8 cellular contexts compared by ENCODE assay signal in the genomic region with DNA sequence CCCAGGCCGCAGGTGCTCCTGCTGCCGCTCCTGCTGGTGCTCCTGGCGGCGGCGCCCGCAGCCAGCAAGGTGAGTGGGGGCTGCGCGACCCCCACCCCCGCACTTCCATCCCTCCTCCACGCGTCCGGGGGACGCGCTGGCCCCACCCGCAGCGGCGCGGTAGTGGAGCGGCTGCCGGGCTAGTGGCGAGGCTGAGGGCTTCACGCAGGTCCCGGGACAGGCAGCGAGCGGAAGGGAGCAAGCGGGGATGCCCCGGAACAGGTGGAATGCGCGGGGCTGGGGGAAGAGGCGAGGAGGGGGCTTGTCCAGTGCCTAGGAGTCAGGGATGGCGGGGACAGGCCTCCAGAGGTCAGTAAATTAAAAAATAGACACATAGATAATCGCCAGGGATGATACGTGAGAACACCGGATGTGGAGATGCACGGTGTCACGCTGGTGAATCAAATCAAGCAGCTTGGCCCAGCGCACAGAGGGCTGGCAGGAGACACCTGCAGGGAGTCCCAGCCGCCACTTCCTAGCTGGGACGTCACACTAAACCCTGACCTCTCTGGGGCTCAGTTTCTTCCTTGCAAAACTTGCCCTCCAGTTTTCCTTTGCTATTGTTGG. TPM values are rescaled to one million over a fixed set of nuclear protein-coding genes. Genes with fewer than 3 reads are reported as not detected.
DNase-seq lines count a peak whose midpoint lies in the region; ATAC-seq and TF ChIP-seq lines count a peak whose summit lies in the region.

No MANE protein-coding gene starts in this region.

- H4K20me1 ChIP-seq in OCI-LY7 (ENCODE audit: insufficient read depth, low read length) (no peaks in the 10 kb centered on the region), neural progenitor cell (ENCODE audit: low read depth) (no peaks in the 10 kb centered on the region)

- no peak overlapping the region for H3K27ac Mint-ChIP-seq in neural progenitor cell

- peak overlapping the region; percentile 82 for H3K4me3 Mint-ChIP-seq in neural progenitor cell

- 2% methylated on average over 21 of the region's 39 CpGs for WGBS in esophagus muscularis mucosa

- no peaks in the 10 kb centered on the region for H3K36me3 ChIP-seq in OCI-LY7 (ENCODE audit: insufficient read depth, low read length)
- H3K36me3 ChIP-seq in esophagus muscularis mucosa, result no peaks in the 10 kb centered on the region
- no peaks in the 10 kb centered on the region for H3K36me3 ChIP-seq in neural progenitor cell

- no peak for TF ChIP-seq EP300 in esophagus muscularis mucosa (IDR thresholded peaks at IDR 0.05)

- CTCF ChIA-PET in OCI-LY7 (lab: Charles Lee; ENCODE audit: unreplicated experiment), result no interaction called here

- no peaks in the 10 kb centered on the region for H3K79me2 ChIP-seq in OCI-LY7 (ENCODE audit: insufficient read depth, low read depth, low read length)
- no peaks in the 10 kb centered on the region for H3K79me2 ChIP-seq in neural progenitor cell (ENCODE audit: low read depth)

- intact Hi-C loops in OCI-LY7 (cut with micrococcal nuclease; ENCODE audit: unreplicated experiment) (loop anchor here (10.0 kb wide), 1 partner anchor 160 kb away; the partner anchor contains the start of gene MFF), esophagus muscularis mucosa (cut with DNase I) (no loop called here)

- DNase-seq in 8988T (peak; percentile 33), OCI-LY7 (ENCODE audit: low spot score) (peak; percentile 63), esophagus muscularis mucosa (ENCODE audit: extremely low spot score) (peak; percentile 90), neural progenitor cell (ENCODE audit: low spot score) (peak; percentile 52), inferior parietal cortex (ENCODE audit: extremely low spot score) (no peak), AG08395 (ENCODE audit: low spot score) (no peak)

- H3K36me3 Mint-ChIP-seq in neural progenitor cell, result no peaks in the 10 kb centered on the region

- H3K4me1 ChIP-seq in OCI-LY7 (ENCODE audit: insufficient read depth, low read length, poor library complexity, severe bottlenecking) (peaks cover 11% of the 10 kb centered on the region), esophagus muscularis mucosa (peaks cover 14 to 21% (median 20%) of the 10 kb centered on the region in 4 donors), neural progenitor cell (no peaks in the 10 kb centered on the region)

- H3K4me3 ChIP-seq in OCI-LY7 (ENCODE audit: low read depth, low read length, poor library complexity, severe bottlenecking), result peak overlapping the region; percentile 64
- H3K4me3 ChIP-seq in esophagus muscularis mucosa, result peak overlapping the region; percentile 48 to 61 (median 54)
- H3K4me3 ChIP-seq in neural progenitor cell, result peak overlapping the region; percentile 71

- POLR2A ChIA-PET in OCI-LY7 (lab: Charles Lee), result interaction anchor here (0.7 kb wide), 1 partner anchor 9 kb away, joined by 3 read pairs; no protein-coding TSS in a partner anchor

- H3K9me3 ChIP-seq in OCI-LY7 (ENCODE audit: low read length) (no peaks in the 10 kb centered on the region), esophagus muscularis mucosa (peaks cover 0 to 10% (median 8%) of the 10 kb centered on the region in 4 donors), neural progenitor cell (ENCODE audit: low read depth) (no peaks in the 10 kb centered on the region)

- TF ChIP-seq CTCF in OCI-LY7 (conservative IDR thresholded peaks at IDR 0.05; ENCODE audit: low read length) (no peak), esophagus muscularis mucosa (IDR thresholded peaks at IDR 0.05) (no peak), neural progenitor cell (IDR thresholded peaks at IDR 0.05) (no peak)

- no peak overlapping the region for H3K9ac ChIP-seq in neural progenitor cell

- no peak for TF ChIP-seq POLR2A in esophagus muscularis mucosa (IDR thresholded peaks at IDR 0.05; ENCODE audit: low read depth)

- peaks cover 4% of the 10 kb centered on the region for H3K4me1 Mint-ChIP-seq in neural progenitor cell

- peak overlapping the region; percentile 78 for H3K4me2 ChIP-seq in OCI-LY7 (ENCODE audit: low read length)
- H3K4me2 ChIP-seq in neural progenitor cell, result peak overlapping the region; percentile 97

- peak overlapping the region; percentile 72 for H2AFZ ChIP-seq in OCI-LY7 (ENCODE audit: low read length)
- peak overlapping the region; percentile 97 for H2AFZ ChIP-seq in neural progenitor cell (replicated peaks)

- H3K9me3 Mint-ChIP-seq in neural progenitor cell, result peaks cover 4% of the 10 kb centered on the region

- peaks cover 44% of the 10 kb centered on the region for H3K27me3 Mint-ChIP-seq in neural progenitor cell (ENCODE audit: insufficient read depth, low read depth)

- no peaks in the 10 kb centered on the region for H3F3A ChIP-seq in neural progenitor cell (ENCODE audit: low read depth)

- H3K27ac ChIP-seq in OCI-LY7 (ENCODE audit: low read depth, low read length, poor library complexity, severe bottlenecking) (no peak overlapping the region), esophagus muscularis mucosa (replicated peaks in 1 of 4) (peak overlapping the region; percentile 37 to 73 (median 65)), neural progenitor cell (no peak overlapping the region)

- ATAC-seq in GM18498 (IDR thresholded peaks at IDR 0.05; ENCODE audit: unreplicated experiment) (peak; percentile 62), HG02763 (IDR thresholded peaks at IDR 0.05; ENCODE audit: unreplicated experiment) (peak; percentile 56)

- H3K27me3 ChIP-seq in esophagus muscularis mucosa (peaks cover 0 to 64% (median 17%) of the 10 kb centered on the region in 4 donors), neural progenitor cell (peaks cover 76% of the 10 kb centered on the region)

- no peaks in the 10 kb centered on the region for H3K9me2 ChIP-seq in OCI-LY7 (ENCODE audit: insufficient read depth, low read length)

- BruUV-seq in OCI-LY7 (replicated peaks; lab: Mats Ljungman, UMichigan), result no TSS peak

RNA-seq across cellular contexts. Expression of gene COL4A3, which starts 0.4 kb away (rescaled TPM):
- 0.05 and 0.06 TPM in 2 replicates for total RNA-seq in OCI-LY7 (2014; rRNA removed; shearing (Covaris generic))
- 7.2 and 10.9 TPM in 2 replicates for total RNA-seq in OCI-LY7 (2022)
- 10 to 100 TPM in 1 of 4 donors, 1 to 10 TPM in 3; 1.9 to 10.8 (median 4.3) TPM for total RNA-seq in esophagus muscularis mucosa
- not detected in 2 replicates for total RNA-seq in neural progenitor cell (ENCODE audit: low replicate concordance)

RNA-seq across cellular contexts. Expression of gene COL4A4, which starts 0.8 kb away (rescaled TPM):
- 0.10 and 0.16 TPM in 2 replicates for total RNA-seq in OCI-LY7 (2014; rRNA removed; shearing (Covaris generic))
- 5.5 and 7.0 TPM in 2 replicates for total RNA-seq in OCI-LY7 (2022)
- 1 to 10 TPM; 3.6 to 9.6 (median 6.1) TPM for total RNA-seq in esophagus muscularis mucosa
- 0.60 and 0.62 TPM in 2 replicates for total RNA-seq in neural progenitor cell (ENCODE audit: low replicate concordance)

Comparison
In these comparisons a context has a peak if more than half of its experiments do, and no peak if none do; other contexts are left out.
1. DNase-seq: peak in 8988T (single experiment), OCI-LY7 (single experiment), esophagus muscularis mucosa (single experiment) and neural progenitor cell (single experiment); none in inferior parietal cortex (single experiment) and AG08395 (single experiment).
2. H3K27ac ChIP-seq: peak in esophagus muscularis mucosa (4 of 4); none in OCI-LY7 (single experiment) and neural progenitor cell (single experiment).
3. Peak in every context shown above with its lines, with median percentiles within 50 percentile points of each other: H3K4me3 ChIP-seq.